Comparison of ENCODE assay signal across 28 cellular contexts in genomic region chr5:178136990-178137389, GRCh38. TPM values are rescaled to one million over a fixed set of nuclear protein-coding genes. Genes with fewer than 3 reads are reported as not detected.
DNase-seq lines count a peak whose midpoint lies in the region; ATAC-seq and TF ChIP-seq lines count a peak whose summit lies in the region.
"Had no signal": no experiment of that assay in that cellular context is flagged by ENCODE, and none has a peak within 500 bp of the region (broad histone marks: within the 10 kb centered on the region; RNA-seq: fewer than 3 reads in every experiment).

No MANE protein-coding gene starts in this region.

- no peak overlapping the region for H3K4me3 Mint-ChIP-seq in T-helper 2 cell treated with Interferon-gamma antibody and Interleukin-4, amounts not matched to agents 5 μg/mL and 100 μg/mL, for 36 hours
- H3K4me3 Mint-ChIP-seq in WTC11 (no peak overlapping the region), endodermal cell (no peak overlapping the region)
- no peak overlapping the region for H3K4me3 Mint-ChIP-seq in stimulated activated effector memory CD8-positive, alpha-beta T cell treated with anti-CD3 and anti-CD28 coated beads, Interleukin-12 subunit alpha, Interleukin-12 subunit beta, amount 100 ng/mL, for 72 hours
- H3K4me3 Mint-ChIP-seq: CD8-positive, alpha-beta T cell had no signal

- no peaks in the 10 kb centered on the region for H3K9me3 ChIP-seq in endodermal cell (ENCODE audit: control insufficient read depth, low read length)
- H3K9me3 ChIP-seq: Peyer's patch had no signal

- no peak for ATAC-seq in WTC11
- no peak for ATAC-seq in stimulated activated effector memory CD8-positive, alpha-beta T cell treated with anti-CD3 and anti-CD28 coated beads, Interleukin-12 subunit alpha, Interleukin-12 subunit beta, amount 100 ng/mL, for 72 hours
- ATAC-seq: CD8-positive, alpha-beta T cell; HCT116; SK-N-SH treated with all-trans-retinoic acid at 6 μM for 48 hours had no signal

- peaks cover 29% of the 10 kb centered on the region for H3K36me3 ChIP-seq in endodermal cell (ENCODE audit: control insufficient read depth, insufficient read depth, low read length)

- no peak overlapping the region for H3K27ac ChIP-seq in endodermal cell (ENCODE audit: low read depth, low read length)
- H3K27ac ChIP-seq: 22Rv1, GM23248, Peyer's patch had no signal

- peaks cover 26% of the 10 kb centered on the region for H3K36me3 Mint-ChIP-seq in T-helper 2 cell treated with Interferon-gamma antibody and Interleukin-4, amounts not matched to agents 5 μg/mL and 100 μg/mL, for 36 hours (ENCODE audit: low read depth)
- H3K36me3 Mint-ChIP-seq in WTC11, result peaks cover 60% of the 10 kb centered on the region
- H3K36me3 Mint-ChIP-seq in endodermal cell (ENCODE audit: low read depth), result peaks cover 39% of the 10 kb centered on the region
- peaks cover 65% of the 10 kb centered on the region for H3K36me3 Mint-ChIP-seq in stimulated activated effector memory CD8-positive, alpha-beta T cell treated with anti-CD3 and anti-CD28 coated beads, Interleukin-12 subunit alpha, Interleukin-12 subunit beta, amount 100 ng/mL, for 72 hours

- no peak overlapping the region for H3K9ac ChIP-seq in endodermal cell (ENCODE audit: extremely low read depth, low read length, poor library complexity, severe bottlenecking)
- H3K9ac ChIP-seq: GM23248 had no signal

- no peak for DNase-seq in T-helper 2 cell treated with Interferon-gamma antibody and Interleukin-4, amounts not matched to agents 5 μg/mL and 100 μg/mL, for 36 hours (ENCODE audit: low spot score)
- DNase-seq in T-helper 2 cell, result no peak
- DNase-seq in WTC11 (ENCODE audit: low spot score), result no peak
- no peak for DNase-seq in endodermal cell
- DNase-seq in stimulated activated effector memory CD8-positive, alpha-beta T cell treated with anti-CD3 and anti-CD28 coated beads, Interleukin-12 subunit alpha, Interleukin-12 subunit beta, amount 100 ng/mL, for 72 hours (ENCODE audit: low spot score in 2 of 2), result no peak
- DNase-seq in activated effector memory CD4-positive, alpha-beta T cell treated with Interleukin-2 at 50 U/mL for 16 hours, result no peak
- DNase-seq in NCI-H1694 (lab: John Stamatoyannopoulos, UW), result no peak
- DNase-seq in SKM-1 treated with dmso at 0.1 percent for 144 hours (lab: John Stamatoyannopoulos, UW; ENCODE audit: unreplicated experiment), result no peak
- DNase-seq: AML-193; C1 segment of cervical spinal cord; Calu3; CD8-positive, alpha-beta T cell; GF-D8; GM23248; KG1; NCI-H1105; NCI-H146; NCI-H2081; NCI-H2171; NCI-H345; NCI-H524; NCI-H774 had no signal

- TF ChIP-seq CTCF in WTC11 (IDR thresholded peaks at IDR 0.05) (no peak), endodermal cell (conservative IDR thresholded peaks at IDR 0.05) (no peak)

- POLR2A ChIA-PET in WTC11 (lab: Charles Lee), result interaction anchor here (1.0 kb wide), 1 partner anchor 12 kb away, joined by 3 read pairs; no protein-coding TSS in a partner anchor

- CTCF ChIA-PET in WTC11 (lab: Charles Lee), result interaction anchor here (1.3 to 2.5 kb wide), 4 partner anchors 9 to 61 kb away, joined by 5 to 15 read pairs (median 10); no protein-coding TSS in a partner anchor

- H3K4me1 Mint-ChIP-seq in T-helper 2 cell treated with Interferon-gamma antibody and Interleukin-4, amounts not matched to agents 5 μg/mL and 100 μg/mL, for 36 hours (ENCODE audit: low read depth), result peaks cover 7% of the 10 kb centered on the region
- peaks cover 23% of the 10 kb centered on the region for H3K4me1 Mint-ChIP-seq in WTC11
- H3K4me1 Mint-ChIP-seq in endodermal cell, result no peaks in the 10 kb centered on the region
- H3K4me1 Mint-ChIP-seq in stimulated activated effector memory CD8-positive, alpha-beta T cell treated with anti-CD3 and anti-CD28 coated beads, Interleukin-12 subunit alpha, Interleukin-12 subunit beta, amount 100 ng/mL, for 72 hours, result peaks cover 7% of the 10 kb centered on the region

- H3K27me3 ChIP-seq in endodermal cell (ENCODE audit: control insufficient read depth, insufficient read depth, low read length, poor library complexity, severe bottlenecking), result no peaks in the 10 kb centered on the region
- H3K27me3 ChIP-seq: Peyer's patch had no signal

- no peaks in the 10 kb centered on the region for H3K4me1 ChIP-seq in endodermal cell (ENCODE audit: control insufficient read depth, insufficient read depth, low read length)

- peak overlapping the region; percentile 3 for H3K27ac Mint-ChIP-seq in T-helper 2 cell treated with Interferon-gamma antibody and Interleukin-4, amounts not matched to agents 5 μg/mL and 100 μg/mL, for 36 hours
- peak overlapping the region; percentile 78 for H3K27ac Mint-ChIP-seq in WTC11
- H3K27ac Mint-ChIP-seq in endodermal cell, result peak overlapping the region; percentile 28
- peak overlapping the region; percentile 33 for H3K27ac Mint-ChIP-seq in stimulated activated effector memory CD8-positive, alpha-beta T cell treated with anti-CD3 and anti-CD28 coated beads, Interleukin-12 subunit alpha, Interleukin-12 subunit beta, amount 100 ng/mL, for 72 hours

- WGBS in endodermal cell (ENCODE audit: insufficient coverage in 1 of 2, insufficient read length in 1 of 2), 2 experiments, result 89 to 90% methylated on average over 9 to 10 of the region's 10 CpGs

- H3K9me3 Mint-ChIP-seq in T-helper 2 cell treated with Interferon-gamma antibody and Interleukin-4, amounts not matched to agents 5 μg/mL and 100 μg/mL, for 36 hours, result no peaks in the 10 kb centered on the region
- no peaks in the 10 kb centered on the region for H3K9me3 Mint-ChIP-seq in WTC11
- H3K9me3 Mint-ChIP-seq in endodermal cell, result no peaks in the 10 kb centered on the region
- no peaks in the 10 kb centered on the region for H3K9me3 Mint-ChIP-seq in stimulated activated effector memory CD8-positive, alpha-beta T cell treated with anti-CD3 and anti-CD28 coated beads, Interleukin-12 subunit alpha, Interleukin-12 subunit beta, amount 100 ng/mL, for 72 hours
- H3K9me3 Mint-ChIP-seq: CD8-positive, alpha-beta T cell had no signal

- no peak overlapping the region for H3K4me3 ChIP-seq in endodermal cell (ENCODE audit: low read length)
- H3K4me3 ChIP-seq: GM23248, Peyer's patch had no signal

- H3K27me3 Mint-ChIP-seq in T-helper 2 cell treated with Interferon-gamma antibody and Interleukin-4, amounts not matched to agents 5 μg/mL and 100 μg/mL, for 36 hours (ENCODE audit: low read depth), result no peaks in the 10 kb centered on the region
- H3K27me3 Mint-ChIP-seq in WTC11 (ENCODE audit: low read depth) (no peaks in the 10 kb centered on the region), endodermal cell (ENCODE audit: insufficient read depth) (no peaks in the 10 kb centered on the region)

TF ChIP-seq in WTC11, 78 proteins besides CTCF, POLR2A, EP300 and RAD21:
- TF ChIP-seq NFE2L1 (CRISPR knock-in tag; IDR thresholded peaks at IDR 0.05) (peak; percentile 24; the same call in 1 of the 2 replicates), NFYB (CRISPR knock-in tag; conservative IDR thresholded peaks at IDR 0.05; ENCODE audit: low read depth) (no peak)

RNA-seq across cellular contexts. Expression of gene RMND5B, which starts 6.2 kb away (rescaled TPM):
- total RNA-seq in WTC11 (2021) (86.1 to 93.3 TPM (median 92.5 TPM) in 3 replicates), endodermal cell (10 to 100 TPM; 36.0 to 36.9 TPM)
- polyA plus RNA-seq in endodermal cell (2013, experiment 1 of 2), result 31.5 TPM
- polyA plus RNA-seq in endodermal cell (2013, experiment 2 of 2), result 28.4 TPM

RNA-seq across cellular contexts. Expression of gene NHP2, which starts 16.7 kb away (rescaled TPM):
- total RNA-seq in WTC11 (2021), result 263 to 269 TPM (median 264 TPM) in 3 replicates
- total RNA-seq in endodermal cell, result 100 to 1,000 TPM; 174 to 176 TPM
- 151 TPM for polyA plus RNA-seq in endodermal cell (2013, experiment 1 of 2)
- 140 TPM for polyA plus RNA-seq in endodermal cell (2013, experiment 2 of 2)

RNA-seq across cellular contexts. Expression of gene N4BP3, which starts 23.7 kb away (rescaled TPM):
- total RNA-seq in WTC11 (2021) (40.3 to 46.2 TPM (median 41.6 TPM) in 3 replicates), endodermal cell (10 to 100 TPM; 12.7 to 15.2 TPM)
- 6.5 TPM for polyA plus RNA-seq in endodermal cell (2013, experiment 1 of 2)
- polyA plus RNA-seq in endodermal cell (2013, experiment 2 of 2), result 5.6 TPM

RNA-seq across cellular contexts. Expression of gene GMCL2, which starts 50.2 kb away (rescaled TPM):
- total RNA-seq in WTC11 (2021) (not detected in 3 replicates), endodermal cell (not detected)
- polyA plus RNA-seq in endodermal cell (2013, experiment 1 of 2), result not detected
- polyA plus RNA-seq in endodermal cell (2013, experiment 2 of 2), result not detected
- total RNA-seq: Calu3; CD8-positive, alpha-beta T cell; GM23248; HT1080; Peyer's patch had no signal
- polyA plus RNA-seq: AG04450, GM23248 had no signal

Comparison
In these comparisons a context has a peak if more than half of its experiments do, and no peak if none do; other contexts are left out.
1. H3K27ac Mint-ChIP-seq: peak in every context shown above with its lines; median percentile 78 in WTC11; 33 in stimulated activated effector memory CD8-positive, alpha-beta T cell treated with anti-CD3 and anti-CD28 coated beads, Interleukin-12 subunit alpha, Interleukin-12 subunit beta, amount 100 ng/mL, for 72 hours; 28 in endodermal cell; 3 in T-helper 2 cell treated with Interferon-gamma antibody and Interleukin-4, amounts not matched to agents 5 μg/mL and 100 μg/mL, for 36 hours.